ENCODE assay signal across 2 cellular contexts in genomic region chr16:23465179-23465578, GRCh38.
A peak's percentile ranks its signal among the peaks of the same experiment; 100 is the strongest.
TF ChIP-seq lines count a peak whose summit lies in the region.

No MANE protein-coding gene starts in this region.

TF ChIP-seq in HepG2, 621 proteins besides CTCF, POLR2A, EP300 and RAD21:
- TF ChIP-seq POLR2G (IDR thresholded peaks at IDR 0.05; ENCODE audit: low read depth, low read length) (peak; percentile 46; the same call in 1 of the 2 replicates), ZC3H13 (CRISPR knock-in tag; IDR thresholded peaks at IDR 0.05) (peak; percentile 5; the same call in 1 of the 2 replicates), BRD4 (CRISPR knock-in tag; IDR thresholded peaks at IDR 0.05) (0 out of 2 replicates have a peak, but pooled peaks have one; percentile 13), SAFB2 (CRISPR knock-in tag; IDR thresholded peaks at IDR 0.05; ENCODE audit: borderline replicate concordance, low read depth) (0 out of 2 replicates have a peak, but pooled peaks have one; percentile 46), ZNF607 (CRISPR knock-in tag; IDR thresholded peaks at IDR 0.05; ENCODE audit: borderline replicate concordance) (0 out of 2 replicates have a peak, but pooled peaks have one; percentile 3), GMEB1 (CRISPR knock-in tag; IDR thresholded peaks at IDR 0.05; ENCODE audit: borderline replicate concordance) (no peak), HCFC1 (IDR thresholded peaks at IDR 0.05; ENCODE audit: low read depth, low read length) (no peak), ZNF652 (CRISPR knock-in tag; IDR thresholded peaks at IDR 0.05; ENCODE audit: borderline replicate concordance, low read depth) (no peak)

TF ChIP-seq in K562, 482 proteins besides CTCF, POLR2A, EP300 and RAD21:
- TF ChIP-seq NUFIP1 (IDR thresholded peaks at IDR 0.05; ENCODE audit: partially characterized antibody) (no peak), E2F8 (IDR thresholded peaks at IDR 0.05; ENCODE audit: low read depth, partially characterized antibody) (no peak), E2F1 (CRISPR knock-in tag; IDR thresholded peaks at IDR 0.05) (no peak), ZNF280A (IDR thresholded peaks at IDR 0.05; ENCODE audit: low read depth, partially characterized antibody) (no peak), SIN3A (IDR thresholded peaks at IDR 0.05; ENCODE audit: borderline replicate concordance in 2 of 2, control insufficient read depth in 1 of 2, low read depth in 2 of 2, low read length in 2 of 2) (no peak)
